Comparison of ENCODE assay signal across 1 cellular context in genomic region chr7:112207106-112207592, GRCh38.
A peak's percentile ranks its signal among the peaks of the same experiment; 100 is the strongest.
TF ChIP-seq lines count a peak whose summit lies in the region.

No MANE protein-coding gene starts in this region.

TF ChIP-seq in GM12878, 131 proteins besides CTCF, POLR2A, EP300 and RAD21:
- TF ChIP-seq MEF2A (IDR thresholded peaks at IDR 0.05; ENCODE audit: insufficient read depth, low read depth, low read length) (no peak), MTA2 (IDR thresholded peaks at IDR 0.05; ENCODE audit: low read depth) (peak; percentile 27; the same call in 1 of the 2 replicates), TAF1 (IDR thresholded peaks at IDR 0.05; ENCODE audit: borderline replicate concordance, low read depth, low read length) (no peak), GABPA (IDR thresholded peaks at IDR 0.05; ENCODE audit: low read depth) (peak; percentile 60), NR2C1 (IDR thresholded peaks at IDR 0.05) (peak; percentile 78), EED (IDR thresholded peaks at IDR 0.05; ENCODE audit: low read depth) (no peak), NFIC (IDR thresholded peaks at IDR 0.05; ENCODE audit: low read depth, low read length) (no peak), NR2F1 (conservative IDR thresholded peaks at IDR 0.05) (0 out of 2 replicates have a peak, but pooled peaks have one; percentile 28), NFYA (IDR thresholded peaks at IDR 0.05; ENCODE audit: borderline replicate concordance, low read depth, low read length) (no peak)
